Comparison of ENCODE assay signal across 8 cellular contexts in genomic region chr22:21629262-21630149, GRCh38. TPM values are rescaled to one million over a fixed set of nuclear protein-coding genes. Genes with fewer than 3 reads are reported as not detected.
DNase-seq lines count a peak whose midpoint lies in the region; ATAC-seq and TF ChIP-seq lines count a peak whose summit lies in the region.

Gene YDJC, minus strand, starts transcription at chr22:21630022. Its CDS starts 8 bp downstream, at chr22:21630014.

- H3K9me3 ChIP-seq in cardiac muscle cell (ENCODE audit: low read depth) (no peaks in the 10 kb centered on the region), transverse colon (no peaks in the 10 kb centered on the region)

- H3K4me1 ChIP-seq in cardiac muscle cell (ENCODE audit: low read depth) (no peaks in the 10 kb centered on the region), transverse colon (peaks cover 6 to 22% (median 15%) of the 10 kb centered on the region in 4 donors)

- H3K4me3 ChIP-seq in GM12875 (ENCODE audit: low read depth, low read length) (peak within 1 kb of the TSS; percentile 96), cardiac muscle cell (peak within 1 kb of the TSS; percentile 72), transverse colon (peak within 1 kb of the TSS; percentile 52 to 94 (median 83))

- H3K27me3 ChIP-seq in cardiac muscle cell: no peaks in the 10 kb centered on the region
- H3K27me3 ChIP-seq in transverse colon: no peaks in the 10 kb centered on the region

- in situ Hi-C loops in transverse colon (cut with MboI; ENCODE audit: low pct_ligation_motif_present in 1 of 4, low pct_unique_long_range_greater_than_20kb in 1 of 4, low sequenced_read_pairs in 3 of 4): no loop called here

- TF ChIP-seq CTCF in GM12875 (IDR thresholded peaks at IDR 0.05; ENCODE audit: borderline replicate concordance, insufficient read depth, low read depth, low read length): peak; percentile 92
- peak; percentile 61 for TF ChIP-seq CTCF in cardiac muscle cell (IDR thresholded peaks at IDR 0.05; ENCODE audit: low read depth, low read length)
- TF ChIP-seq CTCF in transverse colon (IDR thresholded peaks at IDR 0.05): peak; percentile 21 to 95 (median 49)

- intact Hi-C loops in transverse colon (cut with DNase I; ENCODE audit: low total_unique reads): no loop called here

- ATAC-seq in HG02798 (IDR thresholded peaks at IDR 0.05; ENCODE audit: poor library complexity, unreplicated experiment): peak; percentile 82

- no peak for TF ChIP-seq EP300 in transverse colon (IDR thresholded peaks at IDR 0.05; ENCODE audit: low read depth)

- WGBS in transverse colon (ENCODE audit: low coverage in 1 of 2), 2 donors: 1% methylated on average over 29 of the region's 93 CpGs; no CpG with 5 or more reads in 1 of the 2 donors

- H3K36me3 ChIP-seq in cardiac muscle cell: no peaks in the 10 kb centered on the region
- H3K36me3 ChIP-seq in transverse colon: no peaks in the 10 kb centered on the region

- DNase-seq in NCI-H1417 treated with DMSO at 0.1 percent for 48 hours (lab: John Stamatoyannopoulos, UW) (peak; percentile 28), SW 1271 (lab: John Stamatoyannopoulos, UW) (peak; percentile 70 to 83), cardiac muscle cell (ENCODE audit: low read depth in 1 of 2, low spot score in 1 of 2) (peak; percentile 95), pons (ENCODE audit: low spot score) (peak; percentile 83), transverse colon (peak; percentile 97)
- peak; percentile 93 for DNase-seq in activated naive CD8-positive, alpha-beta T cell treated with anti-CD3 and anti-CD28 coated beads, Interleukin-2, amount 50 U/mL, for 16 hours (ENCODE audit: low read depth, low spot score)

- no peak within 1 kb of the TSS for H3K27ac ChIP-seq in cardiac muscle cell
- H3K27ac ChIP-seq in transverse colon: peak within 1 kb of the TSS; percentile 84 to 89 (median 88)

- peak; percentile 77 for TF ChIP-seq POLR2A in transverse colon (IDR thresholded peaks at IDR 0.05)

RNA-seq across cellular contexts. Expression of gene YDJC, which starts in this region (rescaled TPM):
- total RNA-seq in cardiac muscle cell (42.0 and 42.5 TPM in 2 replicates), transverse colon (100 to 1,000 TPM in 1 of 4 donors, 10 to 100 TPM in 3; 43.3 to 112 (median 69.5) TPM)
- polyA plus RNA-seq in cardiac muscle cell: 31.2 and 31.8 TPM in 2 replicates

Comparison
In these comparisons a context has a peak if more than half of its experiments do, and no peak if none do; other contexts are left out.
1. DNase-seq: peak in every context shown above with its lines; median percentile 97 in transverse colon; 95 in cardiac muscle cell; 93 in activated naive CD8-positive, alpha-beta T cell treated with anti-CD3 and anti-CD28 coated beads, Interleukin-2, amount 50 U/mL, for 16 hours; 83 in pons; 76 in SW 1271; 28 in NCI-H1417 treated with DMSO at 0.1 percent for 48 hours.